ENCODE assay signal across 19 cellular contexts in the genomic region with DNA sequence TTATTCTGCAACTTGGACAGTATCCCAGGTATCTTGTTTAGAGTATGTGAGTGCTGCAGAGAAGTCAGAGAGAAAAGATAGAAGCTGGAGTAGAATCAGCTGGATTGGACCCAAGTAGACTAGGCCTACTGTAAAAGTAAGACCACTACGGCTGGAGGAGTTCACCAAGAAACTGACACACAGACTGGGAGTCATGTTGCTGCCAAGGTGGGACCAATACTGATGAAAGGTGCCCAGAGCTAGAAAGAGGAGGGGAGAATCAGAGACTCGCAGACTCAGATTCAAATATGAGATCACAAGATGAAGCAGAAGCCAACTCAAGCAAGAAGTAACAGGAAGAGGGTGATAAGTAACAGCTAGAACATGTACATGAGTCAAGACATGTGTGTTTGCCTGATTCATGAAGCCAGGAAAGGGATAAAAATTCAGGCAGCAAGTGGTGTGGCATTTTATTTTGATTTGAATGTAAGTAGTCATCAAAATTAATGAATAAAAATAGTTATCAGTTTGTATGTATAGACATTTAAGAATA. TPM values are rescaled to one million over a fixed set of nuclear protein-coding genes. Genes with fewer than 3 reads are reported as not detected.
DNase-seq lines count a peak whose midpoint lies in the region; ATAC-seq, FAIRE-seq and TF ChIP-seq lines count a peak whose summit lies in the region.
"Had no signal": no experiment of that assay in that cellular context is flagged by ENCODE, and none has a peak within 500 bp of the region (broad histone marks: within the 10 kb centered on the region; RNA-seq: fewer than 3 reads in every experiment).

No MANE protein-coding gene starts in this region.

- no peak overlapping the region for H2AFZ ChIP-seq in fibroblast of lung (ENCODE audit: low read length)

- in situ Hi-C loops in astrocyte of the spinal cord (cut with HindIII; ENCODE audit: low sequenced_read_pairs), result no loop called here

- DNase-seq in HT1080 (ENCODE audit: low read depth), result peak; percentile 42
- peak; percentile 16 for DNase-seq in astrocyte of the spinal cord (ENCODE audit: low read depth, low spot score)
- DNase-seq in fibroblast of lung (ENCODE audit: low read depth in 2 of 2), result peak; percentile 10 to 43
- DNase-seq in urothelium cell line (ENCODE audit: low spot score), result no peak
- no peak for DNase-seq in tibial nerve (ENCODE audit: low spot score in 2 of 2)
- DNase-seq: ACHN, COR-L47, KG1, NCI-H146, NCI-H2081 treated with DMSO at 0.1 percent for 48 hours, NCI-H524 had no signal

- no peaks in the 10 kb centered on the region for H3K36me3 ChIP-seq in fibroblast of lung (ENCODE audit: control insufficient read depth, insufficient read depth, low read length)
- no peaks in the 10 kb centered on the region for H3K36me3 ChIP-seq in tibial nerve

- H3K4me3 ChIP-seq in astrocyte of the spinal cord (ENCODE audit: low read depth, low read length) (no peak overlapping the region), fibroblast of lung (replicated peaks in 1 of 4; ENCODE audit: control extremely low read depth in 1 of 4, insufficient read depth in 1 of 4, low read depth in 3 of 4, low read length in 4 of 4) (no peak overlapping the region), tibial nerve (no peak overlapping the region)
- H3K4me3 ChIP-seq: SK-N-MC had no signal

- TF ChIP-seq CTCF in astrocyte of the spinal cord (IDR thresholded peaks at IDR 0.05; ENCODE audit: low read depth, low read length), result no peak
- no peak for TF ChIP-seq CTCF in fibroblast of lung (conservative IDR thresholded peaks at IDR 0.05 in 1 of 2, IDR thresholded peaks at IDR 0.05 in 1 of 2; ENCODE audit: low read depth in 1 of 2, low read length in 2 of 2)
- no peak for TF ChIP-seq CTCF in nephron (IDR thresholded peaks at IDR 0.05; ENCODE audit: unreplicated experiment in 3 of 3)
- no peak for TF ChIP-seq CTCF in tibial nerve (IDR thresholded peaks at IDR 0.05)

- no peak overlapping the region for H3K9ac ChIP-seq in fibroblast of lung (ENCODE audit: insufficient read depth, low read length)

- no peak for TF ChIP-seq EP300 in tibial nerve (IDR thresholded peaks at IDR 0.05)

- H3K27me3 ChIP-seq in fibroblast of lung (ENCODE audit: control insufficient read depth, insufficient read depth, low read length) (no peaks in the 10 kb centered on the region), tibial nerve (no peaks in the 10 kb centered on the region)

- H3K27ac Mint-ChIP-seq in nephron, result peak overlapping the region in 2 of 3 experiments; percentile 42 to 84

- TF ChIP-seq POLR2A in tibial nerve (IDR thresholded peaks at IDR 0.05), result no peak

- H3K27ac ChIP-seq in fibroblast of lung (ENCODE audit: insufficient read depth, low read length) (no peak overlapping the region), tibial nerve (no peak overlapping the region)
- H3K27ac ChIP-seq: SK-N-MC had no signal

- H3K4me1 ChIP-seq in fibroblast of lung (ENCODE audit: control insufficient read depth, extremely low read depth, insufficient read depth, low read length), result no peaks in the 10 kb centered on the region
- no peaks in the 10 kb centered on the region for H3K4me1 ChIP-seq in tibial nerve

- H3K9me3 ChIP-seq in fibroblast of lung (ENCODE audit: control insufficient read depth, insufficient read depth, low read depth, low read length) (no peaks in the 10 kb centered on the region), tibial nerve (no peaks in the 10 kb centered on the region)

- WGBS in tibial nerve, 2 donors, result 71 to 80% methylated on average over 2 of the region's 2 CpGs

- H3K4me3 Mint-ChIP-seq in nephron, result no peak overlapping the region

- H3K27me3 Mint-ChIP-seq in nephron (ENCODE audit: low read depth), result no peaks in the 10 kb centered on the region

- no peak overlapping the region for H3K4me2 ChIP-seq in fibroblast of lung (ENCODE audit: extremely low read depth, insufficient read depth, low read length)

- H3K4me1 Mint-ChIP-seq in nephron, result peaks cover 5% of the 10 kb centered on the region

- FAIRE-seq in urothelium cell line (lab: Jason Lieb, UNC), result no peak

- no peaks in the 10 kb centered on the region for H3K79me2 ChIP-seq in fibroblast of lung (ENCODE audit: control insufficient read depth, insufficient read depth, low read length)

- ATAC-seq in GM18517 (IDR thresholded peaks at IDR 0.05; ENCODE audit: unreplicated experiment) (no peak), HG02642 (IDR thresholded peaks at IDR 0.05; ENCODE audit: poor library complexity, unreplicated experiment) (no peak)
- ATAC-seq: HCT116, Panc1, Right ventricle myocardium inferior had no signal

- no peaks in the 10 kb centered on the region for H4K20me1 ChIP-seq in fibroblast of lung (ENCODE audit: control insufficient read depth, extremely low read depth, insufficient read depth, low read length)

- peaks cover 3% of the 10 kb centered on the region for H3K9me3 Mint-ChIP-seq in nephron

- H3K36me3 Mint-ChIP-seq in nephron (ENCODE audit: low read depth), result no peaks in the 10 kb centered on the region

RNA-seq across cellular contexts. Expression of a gene that starts 25.6 kb away (rescaled TPM):
- total RNA-seq in HT1080 (2014; rRNA removed; shearing (Covaris generic)), result 9.5 and 11.5 TPM in 2 replicates
- 6.0 and 7.6 TPM in 2 replicates for polyA plus RNA-seq in HT1080 (2015; cell fraction: cytosol; rRNA removed)
- 2.3 and 3.2 TPM in 2 replicates for polyA plus RNA-seq in HT1080 (2015; cell fraction: nucleus; rRNA removed)
- total RNA-seq in fibroblast of lung, result 7.9 and 10.5 TPM in 2 replicates
- 3.7 and 4.9 TPM in 2 replicates for polyA plus RNA-seq in fibroblast of lung
- polyA plus RNA-seq in fibroblast of lung (2012), result 4.5 and 5.3 TPM in 2 replicates
- polyA minus RNA-seq in fibroblast of lung (ENCODE audit: low replicate concordance), result 0.48 and 2.3 TPM in 2 replicates
- total RNA-seq in tibial nerve, result 10 to 100 TPM; 27.0 to 40.0 (median 34.9) TPM
- total RNA-seq: Daoy had no signal

Comparison
In these comparisons a context has a peak if more than half of its experiments do, and no peak if none do; other contexts are left out.
1. DNase-seq: peak in HT1080 (single experiment), astrocyte of the spinal cord (single experiment) and fibroblast of lung (2 of 2); none in urothelium cell line (single experiment) and tibial nerve (0 of 2).